ENCODE assay signal across 21 cellular contexts in the genomic region with DNA sequence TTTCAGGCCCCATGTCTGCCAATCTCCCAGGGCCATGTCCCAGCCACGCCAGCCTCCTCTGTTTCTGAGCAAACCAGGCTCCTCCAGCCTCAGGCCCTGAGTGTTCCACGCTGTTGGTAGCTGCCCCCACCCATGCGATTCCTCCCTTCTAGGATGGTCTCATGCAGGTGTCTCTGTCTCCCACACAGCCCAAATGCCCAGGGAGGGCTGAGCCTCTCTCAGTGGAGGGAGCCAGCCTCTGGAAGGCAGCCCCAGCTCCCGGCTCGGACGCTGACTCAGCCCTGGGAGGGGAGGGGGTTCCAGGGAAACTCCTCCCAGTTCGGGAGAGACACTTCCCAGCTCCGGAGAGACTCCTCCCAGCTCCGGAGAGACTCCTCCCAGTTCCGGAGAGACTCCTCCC.
"Had no signal": no experiment of that assay in that cellular context is flagged by ENCODE, and none has a peak within 500 bp of the region (broad histone marks: within the 10 kb centered on the region; RNA-seq: fewer than 3 reads in every experiment).

No MANE protein-coding gene starts in this region.

- H3K27me3 ChIP-seq: breast epithelium, heart right ventricle, ovary, right atrium auricular region, testis had no signal

- H3K27ac ChIP-seq: breast epithelium, dorsolateral prefrontal cortex, heart right ventricle, ovary, psoas muscle, right atrium auricular region, testis, VCaP had no signal

- DNase-seq: activated CD4-positive, alpha-beta memory T cell treated with anti-CD3 and anti-CD28 coated beads, Interleukin-2, amount 10 ng/mL, durations not matched to agents 7 days and 5 days; activated CD4-positive, alpha-beta T cell treated with anti-CD3 and anti-CD28 coated beads, Interleukin-2, amount 10 ng/mL, durations not matched to agents 24 days and 14 days; activated effector memory CD4-positive, alpha-beta T cell treated with Interleukin-2 at 50 U/mL for 16 hours; activated naive CD4-positive, alpha-beta T cell treated with anti-CD3 and anti-CD28 coated beads for 36 hours; activated naive CD8-positive, alpha-beta T cell treated with anti-CD3 and anti-CD28 coated beads, Interleukin-2, amount 10 ng/mL, durations not matched to agents 7 days and 5 days; activated T-cell treated with anti-CD3 and anti-CD28 coated beads, Interleukin-2, amount 50 U/mL, for 72 hours; amniotic stem cell; dorsolateral prefrontal cortex; heart right ventricle; kidney; naive thymus-derived CD8-positive, alpha-beta T cell; psoas muscle; stimulated activated CD8-positive, alpha-beta memory T cell treated with anti-CD3 and anti-CD28 coated beads, Interleukin-4, amount 100 ng/mL, for 48 hours; stimulated activated naive B cell treated with anti-CD40 and anti-IgM and Interleukin-4, amounts not matched to agents 10 μg/mL and 1 μg/mL and 100 μg/mL, for 72 hours; testis had no signal

- ATAC-seq: activated CD4-positive, CD25-positive, alpha-beta regulatory T cell treated with anti-CD3 and anti-CD28 coated beads, Interleukin-2, amount 50 U/mL, for 24 hours; activated T-cell treated with anti-CD3 and anti-CD28 coated beads, Interleukin-2, amount 50 U/mL, for 72 hours; heart right ventricle; naive thymus-derived CD8-positive, alpha-beta T cell; psoas muscle; stimulated activated naive B cell treated with anti-CD40 and anti-IgM and Interleukin-4, amounts not matched to agents 10 μg/mL and 1 μg/mL and 100 μg/mL, for 72 hours had no signal

- H3K9me3 ChIP-seq: breast epithelium, heart right ventricle, ovary, psoas muscle, right atrium auricular region, testis had no signal

- FAIRE-seq: colon, kidney had no signal

- H3K4me1 ChIP-seq: breast epithelium, psoas muscle had no signal

- H3K36me3 ChIP-seq: breast epithelium, heart right ventricle, ovary, right atrium auricular region had no signal

- H3K4me3 ChIP-seq: breast epithelium, dorsolateral prefrontal cortex, heart right ventricle, ovary, psoas muscle, right atrium auricular region had no signal
